Comparison of ENCODE assay signal across 17 cellular contexts in the genomic region with DNA sequence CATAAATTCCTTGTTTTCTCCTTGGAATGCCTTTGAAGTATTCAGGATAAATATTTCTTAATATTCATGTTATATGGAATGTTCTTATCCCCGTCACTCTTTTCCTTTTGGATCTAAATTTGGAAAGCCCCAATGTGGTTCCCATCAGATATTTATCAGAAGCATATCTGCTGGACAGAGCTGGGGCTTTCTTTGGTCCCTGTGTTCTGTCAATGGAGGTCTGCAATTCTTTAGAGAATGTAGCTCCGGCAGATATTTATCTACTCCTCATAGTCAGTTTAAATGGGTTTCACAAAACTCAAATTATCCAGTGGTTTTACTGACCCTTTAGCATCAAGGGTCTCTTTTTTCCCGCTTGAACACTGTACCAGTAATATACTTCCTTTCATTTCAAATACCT.
A peak's percentile ranks its signal among the peaks of the same experiment; 100 is the strongest.
DNase-seq lines count a peak whose midpoint lies in the region; ATAC-seq and TF ChIP-seq lines count a peak whose summit lies in the region.
"Had no signal": no experiment of that assay in that cellular context is flagged by ENCODE, and none has a peak within 500 bp of the region (broad histone marks: within the 10 kb centered on the region; RNA-seq: fewer than 3 reads in every experiment).

No MANE protein-coding gene starts in this region.

- peak overlapping the region; percentile 77 for H3K4me2 ChIP-seq in BLaER1
- H3K4me2 ChIP-seq: A549 had no signal

- H3K27ac ChIP-seq in heart left ventricle, result peak overlapping the region in 9 of 12 donors; percentile 2 to 55 (median 38)
- peak overlapping the region; percentile 48 for H3K27ac ChIP-seq in BLaER1
- H3K27ac ChIP-seq: 22Rv1, A549, C4-2B had no signal

- no peaks in the 10 kb centered on the region for H4K20me1 ChIP-seq in BLaER1

- intact Hi-C loops in heart left ventricle (cut with DNase I), result no loop called here
- intact Hi-C loops in left ventricle myocardium superior (cut with micrococcal nuclease), result no loop called here

- WGBS in heart left ventricle, 4 donors, result 47 to 54% (median 51%) methylated on average over 3 of the region's 3 CpGs

- no peak overlapping the region for H3K4me3 ChIP-seq in heart left ventricle
- H3K4me3 ChIP-seq in BLaER1, result no peak overlapping the region
- H3K4me3 ChIP-seq: A549 had no signal

- DNase-seq in heart left ventricle (no peak), left ventricle myocardium superior (no peak), SK-N-DZ (ENCODE audit: low spot score) (peak; percentile 15), NCI-H2029 (lab: John Stamatoyannopoulos, UW) (no peak)
- DNase-seq: AML-193; Caco-2; Calu3; CD4-positive, alpha-beta T cell; CD8-positive, alpha-beta T cell; DMS79 treated with DMSO at 0.1 percent for 48 hours; GF-D8 had no signal

- H3K4me1 ChIP-seq in heart left ventricle (peaks cover 0 to 6% (median 0%) of the 10 kb centered on the region in 12 donors), BLaER1 (peaks cover 64% of the 10 kb centered on the region)
- H3K4me1 ChIP-seq: A549, Caco-2 had no signal

- H3K27me3 ChIP-seq in heart left ventricle, result no peaks in the 10 kb centered on the region
- H3K27me3 ChIP-seq in BLaER1, result no peaks in the 10 kb centered on the region

- H3K9ac ChIP-seq in BLaER1, result no peak overlapping the region

- no peak for TF ChIP-seq CTCF in heart left ventricle (IDR thresholded peaks at IDR 0.05)

- TF ChIP-seq POLR2A in heart left ventricle (IDR thresholded peaks at IDR 0.05), result no peak

- H3K36me3 ChIP-seq in heart left ventricle, result no peaks in the 10 kb centered on the region
- H3K36me3 ChIP-seq in BLaER1, result no peaks in the 10 kb centered on the region

- H3K9me3 ChIP-seq in heart left ventricle (no peaks in the 10 kb centered on the region), BLaER1 (no peaks in the 10 kb centered on the region)
- H3K9me3 ChIP-seq: A549, Caco-2 had no signal

- ATAC-seq in heart left ventricle (no peak), left ventricle myocardium superior (no peak), SK-N-SH treated with all-trans-retinoic acid at 6 μM for 48 hours (peak; percentile 19; the same call in 1 of the 3 replicates), GM18873 (IDR thresholded peaks at IDR 0.05; ENCODE audit: low FRiP score, unreplicated experiment) (no peak)
- ATAC-seq: A549; CD8-positive, alpha-beta T cell had no signal

TF ChIP-seq in SK-N-SH treated with all-trans-retinoic acid at 6 μM for 48 hours, 23 proteins besides CTCF, POLR2A, EP300 and RAD21:
- TF ChIP-seq ISL1 (CRISPR knock-in tag; IDR thresholded peaks at IDR 0.05), result peak; percentile 31; the same call in 1 of the 2 replicates
- no peak for TF ChIP-seq PPARA (CRISPR knock-in tag; IDR thresholded peaks at IDR 0.05; ENCODE audit: borderline replicate concordance)
